ENCODE assay signal across 1 cellular context in the genomic region with DNA sequence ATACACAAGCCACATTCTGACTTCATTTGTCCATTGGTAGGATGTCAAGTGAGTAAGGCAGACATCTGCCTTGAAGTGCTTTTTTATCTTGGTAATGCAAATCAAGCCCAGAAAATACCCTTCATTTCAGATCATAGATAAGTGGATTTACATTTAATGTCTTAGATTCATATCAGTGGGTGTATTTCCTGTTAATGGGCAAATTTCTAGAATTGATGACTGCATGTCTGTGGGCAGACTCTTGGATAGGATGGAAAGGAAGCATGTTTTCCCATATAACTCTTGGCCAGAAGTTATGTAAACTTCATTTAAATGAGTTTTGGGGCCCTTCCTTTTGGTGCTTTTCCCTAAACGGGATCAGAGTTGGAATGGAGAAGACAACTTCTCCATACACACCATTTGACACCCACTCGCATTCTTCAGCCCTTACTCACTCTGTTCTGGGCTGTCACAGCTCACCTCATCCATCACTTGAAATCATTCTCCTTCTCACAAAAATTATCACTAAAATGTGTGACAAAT.
TF ChIP-seq lines count a peak whose summit lies in the region.

No MANE protein-coding gene starts in this region.

TF ChIP-seq in IMR-90, 13 proteins besides CTCF, POLR2A, EP300 and RAD21:
- TF ChIP-seq BHLHE40 (IDR thresholded peaks at IDR 0.05; ENCODE audit: low read depth, low read length) = no peak
- no peak for TF ChIP-seq SMC3 (IDR thresholded peaks at IDR 0.05; ENCODE audit: low read depth, low read length)
- TF ChIP-seq MXI1 (IDR thresholded peaks at IDR 0.05; ENCODE audit: borderline replicate concordance, low read depth, low read length) = no peak
- no peak for TF ChIP-seq NFE2L2 (IDR thresholded peaks at IDR 0.05; ENCODE audit: low read depth, low read length)
- no peak for TF ChIP-seq MAZ (IDR thresholded peaks at IDR 0.05; ENCODE audit: borderline replicate concordance, low read depth, low read length)
- TF ChIP-seq, protein P1, sequence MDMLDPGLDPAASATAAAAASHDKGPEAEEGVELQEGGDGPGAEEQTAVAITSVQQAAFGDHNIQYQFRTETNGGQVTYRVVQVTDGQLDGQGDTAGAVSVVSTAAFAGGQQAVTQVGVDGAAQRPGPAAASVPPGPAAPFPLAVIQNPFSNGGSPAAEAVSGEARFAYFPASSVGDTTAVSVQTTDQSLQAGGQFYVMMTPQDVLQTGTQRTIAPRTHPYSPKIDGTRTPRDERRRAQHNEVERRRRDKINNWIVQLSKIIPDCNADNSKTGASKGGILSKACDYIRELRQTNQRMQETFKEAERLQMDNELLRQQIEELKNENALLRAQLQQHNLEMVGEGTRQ (IDR thresholded peaks at IDR 0.05; ENCODE audit: low read depth, low read length) = no peak
- TF ChIP-seq MAFK (IDR thresholded peaks at IDR 0.05; ENCODE audit: low read depth, low read length) = no peak
- TF ChIP-seq CEBPB (IDR thresholded peaks at IDR 0.05; ENCODE audit: low read depth, low read length) = no peak
- TF ChIP-seq RFX5 (IDR thresholded peaks at IDR 0.05; ENCODE audit: low read depth, low read length) = no peak
- no peak for TF ChIP-seq CHD1 (IDR thresholded peaks at IDR 0.05; ENCODE audit: low read depth, low read length)
- TF ChIP-seq, protein P2, sequence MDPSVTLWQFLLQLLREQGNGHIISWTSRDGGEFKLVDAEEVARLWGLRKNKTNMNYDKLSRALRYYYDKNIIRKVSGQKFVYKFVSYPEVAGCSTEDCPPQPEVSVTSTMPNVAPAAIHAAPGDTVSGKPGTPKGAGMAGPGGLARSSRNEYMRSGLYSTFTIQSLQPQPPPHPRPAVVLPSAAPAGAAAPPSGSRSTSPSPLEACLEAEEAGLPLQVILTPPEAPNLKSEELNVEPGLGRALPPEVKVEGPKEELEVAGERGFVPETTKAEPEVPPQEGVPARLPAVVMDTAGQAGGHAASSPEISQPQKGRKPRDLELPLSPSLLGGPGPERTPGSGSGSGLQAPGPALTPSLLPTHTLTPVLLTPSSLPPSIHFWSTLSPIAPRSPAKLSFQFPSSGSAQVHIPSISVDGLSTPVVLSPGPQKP (IDR thresholded peaks at IDR 0.05; ENCODE audit: borderline replicate concordance, low read depth, low read length) = no peak
- no peak for TF ChIP-seq RCOR1 (IDR thresholded peaks at IDR 0.05; ENCODE audit: insufficient replicate concordance, low read length)
- no peak for TF ChIP-seq FOS (IDR thresholded peaks at IDR 0.05; ENCODE audit: low read depth, low read length)
